31 cellular contexts compared by ENCODE assay signal in the genomic region with DNA sequence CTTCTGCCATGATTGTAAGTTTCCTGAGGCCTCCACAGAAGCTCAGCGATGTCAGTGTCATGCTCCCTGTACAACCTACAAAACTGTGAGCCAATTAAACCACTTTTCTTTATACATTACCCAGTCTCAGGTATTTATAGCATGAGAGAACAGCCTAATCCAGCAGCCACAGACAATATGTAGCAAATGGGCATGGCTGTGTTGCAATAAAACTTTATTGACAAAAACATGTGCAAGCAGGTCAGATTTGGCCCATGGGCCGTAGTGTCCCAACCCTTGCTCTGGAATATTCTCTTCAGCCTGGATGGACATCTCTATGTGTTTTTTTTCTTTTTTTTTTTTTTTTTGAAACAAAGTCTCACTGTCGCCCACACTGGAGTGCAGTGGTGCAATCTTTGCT.
"Had no signal": no experiment of that assay in that cellular context is flagged by ENCODE, and none has a peak within 500 bp of the region (broad histone marks: within the 10 kb centered on the region; RNA-seq: fewer than 3 reads in every experiment).

No MANE protein-coding gene starts in this region.

- H3K4me1 ChIP-seq: ascending aorta had no signal

- ATAC-seq: activated CD8-positive, alpha-beta T cell treated with anti-CD3 and anti-CD28 coated beads for 36 hours; activated naive CD8-positive, alpha-beta T cell treated with anti-CD3 and anti-CD28 coated beads, Interleukin-2, amount 50 U/mL, for 24 hours; activated T-cell treated with anti-CD3 and anti-CD28 coated beads, Interleukin-2, amount 50 U/mL, for 4 hours; activated T-cell treated with anti-CD3 and anti-CD28 coated beads, Interleukin-2, amount 50 U/mL, for 72 hours; activated T-helper 17 cell treated with anti-CD3 and anti-CD28 coated beads, Interleukin-2, amount 50 U/mL, for 72 hours had no signal

- H3K9me3 ChIP-seq: ascending aorta had no signal

- H3K27ac ChIP-seq: ascending aorta, cardiac muscle cell, VCaP had no signal

- FAIRE-seq: bronchial epithelial cell, TTC549 had no signal

- H3K36me3 ChIP-seq: ascending aorta, cardiac muscle cell had no signal

- H3K4me3 ChIP-seq: ascending aorta, cardiac muscle cell had no signal

- H3K27me3 ChIP-seq: ascending aorta, cardiac muscle cell had no signal

- DNase-seq: activated B cell treated with CpG ODN at 0.5 μM for 24 hours; activated CD4-positive, alpha-beta memory T cell treated with anti-CD3 and anti-CD28 coated beads for 36 hours; activated CD4-positive, alpha-beta T cell treated with anti-CD3 and anti-CD28 coated beads for 4 hours; activated CD4-positive, alpha-beta T cell treated with anti-CD3 and anti-CD28 coated beads, Interleukin-2, amount 10 ng/mL, durations not matched to agents 24 days and 14 days; activated CD4-positive, alpha-beta T cell treated with anti-CD3 and anti-CD28 coated beads, Interleukin-2, amount 50 U/mL, for 1 hour; activated CD4-positive, alpha-beta T cell treated with anti-CD3 and anti-CD28 coated beads, Interleukin-2, amount 50 U/mL, for 4 hours; activated CD4-positive, CD25-positive, alpha-beta regulatory T cell treated with anti-CD3 and anti-CD28 coated beads, Interleukin-2, amount 50 U/mL, for 72 hours; activated CD8-positive, alpha-beta memory T cell treated with anti-CD3 and anti-CD28 coated beads, Interleukin-2, amount 50 U/mL, for 4 hours; activated CD8-positive, alpha-beta T cell treated with anti-CD3 and anti-CD28 coated beads for 36 hours; activated effector memory CD4-positive, alpha-beta T cell treated with anti-CD3 and anti-CD28 coated beads, Interleukin-2, amount 50 U/mL, for 16 hours; activated naive CD4-positive, alpha-beta T cell treated with anti-CD3 and anti-CD28 coated beads, Interleukin-2, amount 10 ng/mL, durations not matched to agents 7 days and 5 days; activated naive CD4-positive, alpha-beta T cell treated with Interleukin-2 at 50 U/mL for 16 hours; activated naive CD8-positive, alpha-beta T cell treated with anti-CD3 and anti-CD28 coated beads, Interleukin-2, amount 10 ng/mL, durations not matched to agents 7 days and 5 days; activated naive CD8-positive, alpha-beta T cell treated with anti-CD3 and anti-CD28 coated beads, Interleukin-2, amount 50 U/mL, for 24 hours; activated T-cell treated with anti-CD3 and anti-CD28 coated beads for 4 hours; activated T-cell treated with anti-CD3 and anti-CD28 coated beads, Interleukin-2, amount 50 U/mL, for 1 hour; activated T-cell treated with anti-CD3 and anti-CD28 coated beads, Interleukin-2, amount 50 U/mL, for 4 hours; activated T-cell treated with anti-CD3 and anti-CD28 coated beads, Interleukin-2, amount 50 U/mL, for 72 hours; amygdala; anterior cingulate cortex; caudate nucleus; cerebellar nuclear complex; T-helper 1 cell; T-helper 2 cell; T-helper 9 cell had no signal
